8 cellular contexts compared by ENCODE assay signal in the genomic region with DNA sequence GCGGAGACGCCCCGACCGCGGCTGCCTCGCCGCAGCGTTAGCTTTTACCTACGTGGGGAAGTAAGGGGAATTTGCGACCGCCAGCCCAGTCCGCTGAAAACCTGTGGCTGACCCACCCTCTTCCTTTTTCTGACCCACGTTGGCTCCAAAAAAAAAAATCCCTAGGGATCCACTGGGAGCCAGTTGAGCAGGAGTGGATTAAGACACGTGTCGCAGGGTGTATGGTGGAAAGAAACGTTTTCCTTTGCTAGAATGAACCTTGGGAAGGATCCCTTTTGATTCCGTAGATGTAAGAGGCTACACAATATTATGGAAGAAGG. TPM values are rescaled to one million over a fixed set of nuclear protein-coding genes. Genes with fewer than 3 reads are reported as not detected.
DNase-seq lines count a peak whose midpoint lies in the region; ATAC-seq and TF ChIP-seq lines count a peak whose summit lies in the region.

No MANE protein-coding gene starts in this region.

- ATAC-seq in GM18517 (IDR thresholded peaks at IDR 0.05; ENCODE audit: unreplicated experiment) (peak; percentile 9), PC-3 (peak; percentile 7), HG03354 (IDR thresholded peaks at IDR 0.05; ENCODE audit: poor library complexity, severe bottlenecking, unreplicated experiment) (no peak), HG03521 (IDR thresholded peaks at IDR 0.05; ENCODE audit: unreplicated experiment) (no peak)

- H3K9me2 ChIP-seq in PC-3 (replicated peaks; ENCODE audit: low read length): no peaks in the 10 kb centered on the region

- H3K9me3 ChIP-seq in PC-3 (ENCODE audit: low read length) (no peaks in the 10 kb centered on the region), neuron (ENCODE audit: low read length) (no peaks in the 10 kb centered on the region)

- H4K20me1 ChIP-seq in PC-3 (ENCODE audit: low read length): peaks cover 9% of the 10 kb centered on the region; the same call in 1 of the 2 replicates

- CTCF ChIA-PET in PC-3 (lab: Charles Lee): interaction anchor here (0.6 kb wide), 1 partner anchor 85 kb away, joined by 3 read pairs; no protein-coding TSS in a partner anchor

- TF ChIP-seq CTCF in PC-3 (conservative IDR thresholded peaks at IDR 0.05; ENCODE audit: low read depth, low read length) (no peak), epithelial cell of esophagus (IDR thresholded peaks at IDR 0.05; ENCODE audit: insufficient read depth, low read depth, low read length, missing control alignments) (no peak)

- POLR2A ChIA-PET in PC-3 (lab: Charles Lee; ENCODE audit: unreplicated experiment): no interaction called here

- H3K9ac ChIP-seq in PC-3 (ENCODE audit: low read length): peak overlapping the region; percentile 98

- H3K4me2 ChIP-seq in PC-3 (ENCODE audit: low read length): peak overlapping the region; percentile 85

- no peaks in the 10 kb centered on the region for H3K27me3 ChIP-seq in PC-3 (ENCODE audit: low read length)
- no peaks in the 10 kb centered on the region for H3K27me3 ChIP-seq in neuron (ENCODE audit: insufficient read depth, low read length)

- no TSS peak for BruUV-seq in PC-3 (replicated peaks; lab: Mats Ljungman, UMichigan)

- DNase-seq in 8988T: peak; percentile 23
- no peak for DNase-seq in PC-3
- no peak for DNase-seq in epithelial cell of esophagus (ENCODE audit: low read depth)
- DNase-seq in CD1c-positive myeloid dendritic cell (ENCODE audit: extremely low spot score): no peak

- intact Hi-C loops in PC-3 (cut with micrococcal nuclease): no loop called here

- H3K36me3 ChIP-seq in PC-3 (ENCODE audit: low read depth, low read length) (no peaks in the 10 kb centered on the region), neuron (ENCODE audit: insufficient read depth, low read length) (no peaks in the 10 kb centered on the region)

- peaks cover 53% of the 10 kb centered on the region for H3K79me2 ChIP-seq in PC-3 (ENCODE audit: low read length)

- H3K27ac ChIP-seq in PC-3 (ENCODE audit: low read length): peak overlapping the region; percentile 87

- H3K4me1 ChIP-seq in PC-3 (ENCODE audit: insufficient read depth, low read length): peaks cover 19% of the 10 kb centered on the region
- H3K4me1 ChIP-seq in neuron (ENCODE audit: insufficient read depth, low read length): peaks cover 20% of the 10 kb centered on the region

- H2AFZ ChIP-seq in PC-3 (ENCODE audit: low read length) (peak overlapping the region; percentile 75), neuron (ENCODE audit: low read depth, low read length) (peak overlapping the region; percentile 81)

- H3F3A ChIP-seq in PC-3 (ENCODE audit: low read length, unreplicated experiment): no peaks in the 10 kb centered on the region

- H3K4me3 ChIP-seq in PC-3 (ENCODE audit: low read length) (peak overlapping the region; percentile 90), epithelial cell of esophagus (ENCODE audit: low read length) (peak overlapping the region; percentile 99), neuron (ENCODE audit: low read length) (peak overlapping the region; percentile 94)

RNA-seq across cellular contexts. Expression of a gene that starts 0.6 kb away (rescaled TPM):
- total RNA-seq in PC-3 (2014; rRNA removed): 46.9 and 63.8 TPM in 2 replicates

RNA-seq across cellular contexts. Expression of a gene that starts 29.9 kb away (rescaled TPM):
- 19.8 and 22.8 TPM in 2 replicates for total RNA-seq in PC-3 (2014; rRNA removed)

RNA-seq across cellular contexts. Expression of a gene that starts 50.1 kb away (rescaled TPM):
- 1.1 and 5.2 TPM in 2 replicates for total RNA-seq in PC-3 (2014; rRNA removed)

Comparison
In these comparisons a context has a peak if more than half of its experiments do, and no peak if none do; other contexts are left out.
1. ATAC-seq: peak in GM18517 (single experiment) and PC-3 (single experiment); none in HG03354 (single experiment) and HG03521 (single experiment).
2. Peak in every context shown above with its lines, with median percentiles within 50 percentile points of each other: H3K4me3 ChIP-seq.